28 cellular contexts compared by ENCODE assay signal in the genomic region with DNA sequence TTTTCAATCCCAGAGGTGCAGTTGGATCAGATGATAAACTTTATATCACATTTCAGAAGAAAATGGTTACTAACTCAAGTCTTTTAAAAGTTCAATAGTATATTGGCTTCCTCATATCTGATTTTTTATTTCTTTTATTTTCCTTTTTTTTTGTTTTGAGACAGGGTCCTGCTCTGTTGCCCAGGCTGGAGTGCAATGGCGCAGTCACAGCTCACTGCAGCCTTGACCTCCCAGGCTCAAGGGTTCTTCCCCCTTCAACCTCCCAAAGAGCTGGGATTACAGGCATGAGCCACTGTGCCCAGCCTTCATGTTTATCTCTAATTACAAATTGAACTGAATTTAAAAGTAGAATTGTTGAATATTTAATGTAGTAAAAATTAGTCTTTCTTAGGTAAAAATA. TPM values are rescaled to one million over a fixed set of nuclear protein-coding genes. Genes with fewer than 3 reads are reported as not detected.
"Had no signal": no experiment of that assay in that cellular context is flagged by ENCODE, and none has a peak within 500 bp of the region (broad histone marks: within the 10 kb centered on the region; RNA-seq: fewer than 3 reads in every experiment).

No MANE protein-coding gene starts in this region.

- H3K4me3 ChIP-seq: ascending aorta, body of pancreas, MG63 had no signal

- H3K4me1 Mint-ChIP-seq: activated CD4-positive, alpha-beta T cell treated with anti-CD3 and anti-CD28 coated beads, Interleukin-2, amount 10 ng/mL, durations not matched to agents 24 days and 14 days; activated CD8-positive, alpha-beta memory T cell treated with anti-CD3 and anti-CD28 coated beads, Interleukin-2, amount 10 ng/mL, durations not matched to agents 7 days and 5 days; activated naive CD8-positive, alpha-beta T cell treated with anti-CD3 and anti-CD28 coated beads, Interleukin-2, amount 50 U/mL, for 24 hours had no signal

- ATAC-seq: activated CD8-positive, alpha-beta memory T cell treated with anti-CD3 and anti-CD28 coated beads, Interleukin-2, amount 10 ng/mL, durations not matched to agents 7 days and 5 days; activated naive CD4-positive, alpha-beta T cell treated with anti-CD3 and anti-CD28 coated beads, Interleukin-2, amount 50 U/mL, for 72 hours; activated naive CD8-positive, alpha-beta T cell treated with anti-CD3 and anti-CD28 coated beads, Interleukin-2, amount 50 U/mL, for 24 hours; body of pancreas; Panc1 had no signal

- H3K4me1 ChIP-seq: ascending aorta, body of pancreas had no signal

- H3K4me3 Mint-ChIP-seq: activated CD4-positive, alpha-beta T cell treated with anti-CD3 and anti-CD28 coated beads, Interleukin-2, amount 10 ng/mL, durations not matched to agents 24 days and 14 days; activated CD8-positive, alpha-beta memory T cell treated with anti-CD3 and anti-CD28 coated beads, Interleukin-2, amount 10 ng/mL, durations not matched to agents 7 days and 5 days; activated naive CD8-positive, alpha-beta T cell treated with anti-CD3 and anti-CD28 coated beads, Interleukin-2, amount 50 U/mL, for 24 hours; activated T-cell treated with anti-CD3 and anti-CD28 coated beads, Interleukin-2, amount 50 U/mL, for 24 hours; activated T-helper 1 cell treated with anti-CD3 and anti-CD28 coated beads, Interleukin-12 subunit alpha, Interleukin-12 subunit beta, Interleukin-2, Interleukin-4 antibody, amounts not matched to agents 30 ng/mL and 10 ng/mL and 1 ng/mL, durations not matched to agents 14 hours and 24 hours and 36 hours; T-helper 1 cell treated with Interleukin-12 subunit alpha and Interleukin-12 subunit beta and Interleukin-4 antibody, amounts not matched to agents 30 μg/mL and 1 μg/mL, for 36 hours had no signal

- H3K27me3 ChIP-seq: ascending aorta, body of pancreas, MG63 had no signal

- H3K9me3 Mint-ChIP-seq: activated CD4-positive, alpha-beta T cell treated with anti-CD3 and anti-CD28 coated beads, Interleukin-2, amount 10 ng/mL, durations not matched to agents 24 days and 14 days; activated naive CD4-positive, alpha-beta T cell treated with anti-CD3 and anti-CD28 coated beads, Interleukin-2, amount 50 U/mL, for 72 hours; activated naive CD8-positive, alpha-beta T cell treated with anti-CD3 and anti-CD28 coated beads, Interleukin-2, amount 50 U/mL, for 24 hours; activated T-cell treated with anti-CD3 and anti-CD28 coated beads, Interleukin-2, amount 50 U/mL, for 24 hours; activated T-helper 1 cell treated with anti-CD3 and anti-CD28 coated beads, Interleukin-12 subunit alpha, Interleukin-12 subunit beta, Interleukin-2, Interleukin-4 antibody, amounts not matched to agents 30 ng/mL and 10 ng/mL and 1 ng/mL, durations not matched to agents 14 hours and 24 hours and 36 hours; T-helper 1 cell treated with Interleukin-12 subunit alpha and Interleukin-12 subunit beta and Interleukin-4 antibody, amounts not matched to agents 30 μg/mL and 1 μg/mL, for 36 hours had no signal

- H3K4me2 ChIP-seq: KMS-11 had no signal

- H3K27ac Mint-ChIP-seq: activated CD4-positive, alpha-beta T cell treated with anti-CD3 and anti-CD28 coated beads, Interleukin-2, amount 10 ng/mL, durations not matched to agents 24 days and 14 days; activated CD8-positive, alpha-beta memory T cell treated with anti-CD3 and anti-CD28 coated beads, Interleukin-2, amount 10 ng/mL, durations not matched to agents 7 days and 5 days; activated naive CD4-positive, alpha-beta T cell treated with anti-CD3 and anti-CD28 coated beads, Interleukin-2, amount 50 U/mL, for 72 hours; activated naive CD8-positive, alpha-beta T cell treated with anti-CD3 and anti-CD28 coated beads, Interleukin-2, amount 50 U/mL, for 24 hours; activated T-cell treated with anti-CD3 and anti-CD28 coated beads, Interleukin-2, amount 50 U/mL, for 24 hours; activated T-helper 1 cell treated with anti-CD3 and anti-CD28 coated beads, Interleukin-12 subunit alpha, Interleukin-12 subunit beta, Interleukin-2, Interleukin-4 antibody, amounts not matched to agents 30 ng/mL and 10 ng/mL and 1 ng/mL, durations not matched to agents 14 hours and 24 hours and 36 hours; T-helper 1 cell treated with Interleukin-12 subunit alpha and Interleukin-12 subunit beta and Interleukin-4 antibody, amounts not matched to agents 30 μg/mL and 1 μg/mL, for 36 hours had no signal

- H3K9ac ChIP-seq: KMS-11 had no signal

- DNase-seq: activated CD4-positive, alpha-beta T cell treated with anti-CD3 and anti-CD28 coated beads, Interleukin-2, amount 10 ng/mL, durations not matched to agents 24 days and 14 days; activated CD4-positive, alpha-beta T cell treated with anti-CD3 and anti-CD28 coated beads, Interleukin-2, amount 50 U/mL, for 48 hours; activated CD4-positive, CD25-positive, alpha-beta regulatory T cell treated with anti-CD3 and anti-CD28 coated beads, Interleukin-2, amount 50 U/mL, for 72 hours; activated CD8-positive, alpha-beta memory T cell treated with anti-CD3 and anti-CD28 coated beads, Interleukin-2, amount 10 ng/mL, durations not matched to agents 7 days and 5 days; activated effector memory CD4-positive, alpha-beta T cell treated with anti-CD3 and anti-CD28 coated beads, Interleukin-2, amount 50 U/mL, for 16 hours; activated naive CD4-positive, alpha-beta T cell treated with Interleukin-2 at 50 U/mL for 16 hours; activated naive CD8-positive, alpha-beta T cell treated with anti-CD3 and anti-CD28 coated beads, Interleukin-2, amount 50 U/mL, for 24 hours; activated T-cell treated with anti-CD3 and anti-CD28 coated beads, Interleukin-2, amount 50 U/mL, for 24 hours; amniotic stem cell; body of pancreas; MG63; MV-4-11; NCI-H1105; NCI-H1436; NCI-H1694 treated with DMSO at 0.1 percent for 48 hours; NCI-H2029 treated with DMSO at 0.1 percent for 48 hours; NCI-H345; NCI-H510A; NCI-H526 treated with DMSO at 0.1 percent for 48 hours; NCI-H82; OCI-M1; SHP77 treated with DMSO at 0.1 percent for 48 hours had no signal

- H3K9me3 ChIP-seq: ascending aorta, body of pancreas, MG63 had no signal

- H3K27ac ChIP-seq: ascending aorta, body of pancreas, KMS-11 had no signal

RNA-seq across cellular contexts. Expression of a gene that starts 24.5 kb away (rescaled TPM):
- total RNA-seq: activated CD4-positive, alpha-beta T cell treated with anti-CD3 and anti-CD28 coated beads, Interleukin-2, amount 10 ng/mL, durations not matched to agents 24 days and 14 days; activated CD8-positive, alpha-beta memory T cell treated with anti-CD3 and anti-CD28 coated beads, Interleukin-2, amount 10 ng/mL, durations not matched to agents 7 days and 5 days; activated naive CD4-positive, alpha-beta T cell treated with anti-CD3 and anti-CD28 coated beads, Interleukin-2, amount 50 U/mL, for 72 hours; activated T-helper 1 cell treated with anti-CD3 and anti-CD28 coated beads, Interleukin-12 subunit alpha, Interleukin-12 subunit beta, Interleukin-2, Interleukin-4 antibody, amounts not matched to agents 30 ng/mL and 10 ng/mL and 1 ng/mL, durations not matched to agents 14 hours and 24 hours and 36 hours; ascending aorta; body of pancreas had no signal
